In genomic region chr10:30080161-30080560, GRCh38 we compare ENCODE assay signal across 28 cellular contexts.
"Had no signal": no experiment of that assay in that cellular context is flagged by ENCODE, and none has a peak within 500 bp of the region (broad histone marks: within the 10 kb centered on the region; RNA-seq: fewer than 3 reads in every experiment).

No MANE protein-coding gene starts in this region.

- H3K4me2 ChIP-seq: smooth muscle cell had no signal

- H3K27ac ChIP-seq: adrenal gland, breast epithelium, esophagus squamous epithelium, prostate gland, thoracic aorta, upper lobe of left lung, WERI-Rb-1 had no signal

- H3K9me3 ChIP-seq: adrenal gland, breast epithelium, esophagus squamous epithelium, mucosa of descending colon, prostate gland, thoracic aorta, upper lobe of left lung had no signal

- H3K4me1 ChIP-seq: adrenal gland, breast epithelium, esophagus squamous epithelium, prostate gland, upper lobe of left lung had no signal

- H3K4me1 Mint-ChIP-seq: immature natural killer cell, memory B cell, naive B cell had no signal

- H3K36me3 ChIP-seq: adrenal gland, breast epithelium, esophagus squamous epithelium, prostate gland, thoracic aorta, upper lobe of left lung, WERI-Rb-1 had no signal

- H3K4me3 Mint-ChIP-seq: activated T-cell treated with anti-CD3 and anti-CD28 coated beads, Interleukin-2, amount 50 U/mL, for 72 hours; immature natural killer cell; memory B cell; neural crest cell; stimulated activated memory B cell treated with anti-CD40 and anti-IgM and Interleukin-4, amounts not matched to agents 10 μg/mL and 1 μg/mL and 100 μg/mL, for 72 hours had no signal

- H3K9me3 Mint-ChIP-seq: memory B cell had no signal

- H3K4me3 ChIP-seq: adrenal gland, breast epithelium, esophagus squamous epithelium, mucosa of descending colon, prostate gland, smooth muscle cell, thoracic aorta, upper lobe of left lung had no signal

- H3K27ac Mint-ChIP-seq: activated T-cell treated with anti-CD3 and anti-CD28 coated beads, Interleukin-2, amount 50 U/mL, for 72 hours; immature natural killer cell; memory B cell; stimulated activated memory B cell treated with anti-CD40 and anti-IgM and Interleukin-4, amounts not matched to agents 10 μg/mL and 1 μg/mL and 100 μg/mL, for 72 hours had no signal

- FAIRE-seq: astrocyte, frontal cortex had no signal

- H3K36me3 Mint-ChIP-seq: memory B cell; naive B cell; stimulated activated memory B cell treated with anti-CD40 and anti-IgM and Interleukin-4, amounts not matched to agents 10 μg/mL and 1 μg/mL and 100 μg/mL, for 72 hours had no signal

- H3K27me3 ChIP-seq: adrenal gland, breast epithelium, esophagus squamous epithelium, upper lobe of left lung had no signal

- DNase-seq: activated CD4-positive, alpha-beta T cell treated with anti-CD3 and anti-CD28 coated beads for 1 hour; activated effector memory CD4-positive, alpha-beta T cell treated with anti-CD3 and anti-CD28 coated beads, Interleukin-2, amount 50 U/mL, for 16 hours; activated naive CD4-positive, alpha-beta T cell treated with anti-CD3 and anti-CD28 coated beads, Interleukin-2, amount 50 U/mL, for 16 hours; activated T-cell treated with anti-CD3 and anti-CD28 coated beads, Interleukin-2, amount 50 U/mL, for 72 hours; adrenal gland; effector CD8-positive, alpha-beta T cell; esophagus squamous epithelium; head of caudate nucleus; immature natural killer cell; kidney glomerular epithelial cell; left ventricle myocardium superior; mucosa of descending colon; naive B cell; right cardiac atrium; stimulated activated CD4-positive, alpha-beta T cell treated with anti-CD3 and anti-CD28 coated beads, Interleukin-4, amount 100 ng/mL, for 1 hour; SW 1271; T-helper 2 cell; upper lobe of left lung; WERI-Rb-1 had no signal
